ENCODE assay signal across 8 cellular contexts in genomic region chr1:150765229-150765976, GRCh38. TPM values are rescaled to one million over a fixed set of nuclear protein-coding genes. Genes with fewer than 3 reads are reported as not detected.
DNase-seq lines count a peak whose midpoint lies in the region; ATAC-seq and TF ChIP-seq lines count a peak whose summit lies in the region.

TSS of gene CTSS (minus strand) at chr1:150765778. CDS start at chr1:150764763, 1,015 bp downstream.

- H3K4me1 Mint-ChIP-seq in natural killer cell treated with Interleukin-12 subunit alpha and Interleukin-12 subunit beta and Interleukin-15 and Interleukin-18, amount 100 ng/mL, for 72 hours (ENCODE audit: low read depth in 2 of 2), result peaks cover 31 to 41% of the 10 kb centered on the region in 2 donors

- ATAC-seq in GM18867 (IDR thresholded peaks at IDR 0.05; ENCODE audit: unreplicated experiment) (peak; percentile 73), HG03045 (IDR thresholded peaks at IDR 0.05; ENCODE audit: unreplicated experiment) (peak; percentile 82)
- peak; percentile 91 to 92 for ATAC-seq in natural killer cell treated with Interleukin-12 subunit alpha and Interleukin-12 subunit beta and Interleukin-15 and Interleukin-18, amount 100 ng/mL, for 72 hours

- H3K36me3 ChIP-seq in A673 (ENCODE audit: insufficient read depth, low read length, poor library complexity, severe bottlenecking), result no peaks in the 10 kb centered on the region
- H3K36me3 ChIP-seq in effector memory CD4-positive, alpha-beta T cell (ENCODE audit: control insufficient read depth, insufficient read depth, low read length), result peaks cover 3% of the 10 kb centered on the region

- H3K4me3 Mint-ChIP-seq in natural killer cell treated with Interleukin-12 subunit alpha and Interleukin-12 subunit beta and Interleukin-15 and Interleukin-18, amount 100 ng/mL, for 72 hours, result peak within 1 kb of the TSS; percentile 95

- TF ChIP-seq CTCF in A673 (conservative IDR thresholded peaks at IDR 0.05; ENCODE audit: low read depth, low read length), result no peak

- POLR2A ChIA-PET in A673 (lab: Charles Lee; ENCODE audit: low non-redundant PET), result no interaction called here

- peaks cover 17% of the 10 kb centered on the region for H3K36me3 Mint-ChIP-seq in natural killer cell treated with Interleukin-12 subunit alpha and Interleukin-12 subunit beta and Interleukin-15 and Interleukin-18, amount 100 ng/mL, for 72 hours

- peak within 1 kb of the TSS; percentile 26 for H3K4me3 ChIP-seq in A673 (ENCODE audit: low read depth, low read length, poor library complexity, severe bottlenecking)
- peak within 1 kb of the TSS; percentile 58 for H3K4me3 ChIP-seq in effector memory CD4-positive, alpha-beta T cell (ENCODE audit: insufficient read depth, low read depth, low read length, poor library complexity, severe bottlenecking)

- peak within 1 kb of the TSS; percentile 15 for H3K27ac ChIP-seq in A673 (ENCODE audit: low read depth, low read length, poor library complexity, severe bottlenecking)
- peak within 1 kb of the TSS; percentile 53 for H3K27ac ChIP-seq in effector memory CD4-positive, alpha-beta T cell (ENCODE audit: insufficient read depth, low read length, poor library complexity, severe bottlenecking)

- peak; percentile 17 for DNase-seq in A673 (ENCODE audit: low spot score)
- DNase-seq in RPMI8226, result peak; percentile 73
- DNase-seq in effector memory CD4-positive, alpha-beta T cell, result no peak
- DNase-seq in natural killer cell treated with Interleukin-12 subunit alpha and Interleukin-12 subunit beta and Interleukin-15 and Interleukin-18, amount 100 ng/mL, for 72 hours (ENCODE audit: low spot score), result peak; percentile 61
- DNase-seq in cerebellar nuclear complex (lab: John Stamatoyannopoulos, UW), result no peak
- DNase-seq in effector CD8-positive, alpha-beta T cell (lab: John Stamatoyannopoulos, UW), result no peak

- no peaks in the 10 kb centered on the region for H3K9me3 ChIP-seq in A673 (ENCODE audit: low read depth, low read length, poor library complexity, severe bottlenecking)
- H3K9me3 ChIP-seq in effector memory CD4-positive, alpha-beta T cell (ENCODE audit: control insufficient read depth, low read length), result no peaks in the 10 kb centered on the region

- no peaks in the 10 kb centered on the region for H3K9me3 Mint-ChIP-seq in natural killer cell treated with Interleukin-12 subunit alpha and Interleukin-12 subunit beta and Interleukin-15 and Interleukin-18, amount 100 ng/mL, for 72 hours

- peaks cover 4% of the 10 kb centered on the region for H3K4me1 ChIP-seq in A673 (ENCODE audit: insufficient read depth, low read length, poor library complexity, severe bottlenecking)
- peaks cover 24% of the 10 kb centered on the region for H3K4me1 ChIP-seq in effector memory CD4-positive, alpha-beta T cell (ENCODE audit: control insufficient read depth, insufficient read depth, low read length, poor library complexity, severe bottlenecking)

- intact Hi-C loops in A673 (cut with micrococcal nuclease; ENCODE audit: unreplicated experiment), result no loop called here

- TSS peak; percentile 88 for BruUV-seq in A673 (replicated peaks; lab: Mats Ljungman, UMichigan)

- H3K27ac Mint-ChIP-seq in natural killer cell treated with Interleukin-12 subunit alpha and Interleukin-12 subunit beta and Interleukin-15 and Interleukin-18, amount 100 ng/mL, for 72 hours, result peak within 1 kb of the TSS; percentile 96 to 99

- CTCF ChIA-PET in A673 (lab: Charles Lee), result no interaction called here

- H3K27me3 Mint-ChIP-seq in natural killer cell treated with Interleukin-12 subunit alpha and Interleukin-12 subunit beta and Interleukin-15 and Interleukin-18, amount 100 ng/mL, for 72 hours, result peaks cover 0 to 2% of the 10 kb centered on the region in 2 donors

- no peaks in the 10 kb centered on the region for H3K27me3 ChIP-seq in A673 (replicated peaks; ENCODE audit: insufficient read depth, low read depth, low read length, poor library complexity)
- no peaks in the 10 kb centered on the region for H3K27me3 ChIP-seq in effector memory CD4-positive, alpha-beta T cell (replicated peaks; ENCODE audit: control insufficient read depth, insufficient read depth, low read length, poor library complexity, severe bottlenecking)

RNA-seq across cellular contexts. Expression of gene CTSS, which starts in this region (rescaled TPM):
- total RNA-seq in A673 (2021), result 3.5 and 5.4 TPM in 2 replicates
- total RNA-seq in natural killer cell treated with Interleukin-12 subunit alpha and Interleukin-12 subunit beta and Interleukin-15 and Interleukin-18, amount 100 ng/mL, for 72 hours, result 100 to 1,000 TPM in 1 of 2 donors, 10 to 100 TPM in 1; 76.2 to 248 TPM

Comparison
In these comparisons a context has a peak if more than half of its experiments do, and no peak if none do; other contexts are left out.
1. RNA of gene CTSS (total RNA-seq): 76.2 to 248 TPM in natural killer cell treated with Interleukin-12 subunit alpha and Interleukin-12 subunit beta and Interleukin-15 and Interleukin-18, amount 100 ng/mL, for 72 hours; 3.5 to 5.4 TPM in A673; every median in the first group is over 10 times any median in the second.
2. DNase-seq: peak in A673 (single experiment), RPMI8226 (single experiment) and natural killer cell treated with Interleukin-12 subunit alpha and Interleukin-12 subunit beta and Interleukin-15 and Interleukin-18, amount 100 ng/mL, for 72 hours (single experiment); none in effector memory CD4-positive, alpha-beta T cell (0 of 3), cerebellar nuclear complex (0 of 2) and effector CD8-positive, alpha-beta T cell (single experiment).
3. Peak in every context shown above with its lines, with median percentiles within 50 percentile points of each other: ATAC-seq.